In the genomic region with DNA sequence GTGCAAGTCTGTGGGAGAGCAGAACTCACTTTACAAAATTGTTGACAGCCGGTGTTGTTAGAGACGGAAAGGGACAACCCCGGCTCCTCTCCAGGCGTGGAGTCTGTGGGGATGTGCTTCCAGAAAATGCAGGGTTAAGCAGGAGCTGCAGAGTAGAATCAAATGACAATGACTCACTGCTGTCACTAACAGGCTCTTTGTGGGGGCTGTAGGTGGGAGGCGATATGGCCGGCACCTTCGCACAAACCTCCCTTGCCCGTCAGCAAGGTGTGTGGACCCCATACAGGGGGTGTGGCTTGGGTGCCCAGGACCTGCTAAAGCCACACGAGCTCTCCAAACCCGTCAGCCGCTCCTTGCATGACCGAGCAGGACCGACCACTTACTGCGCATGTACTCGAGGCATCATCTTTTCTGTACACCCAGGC, we compare ENCODE assay signal across 9 cellular contexts. TPM values are rescaled to one million over a fixed set of nuclear protein-coding genes. Genes with fewer than 3 reads are reported as not detected.
DNase-seq lines count a peak whose midpoint lies in the region; ATAC-seq and TF ChIP-seq lines count a peak whose summit lies in the region.
"Had no signal": no experiment of that assay in that cellular context is flagged by ENCODE, and none has a peak within 500 bp of the region (broad histone marks: within the 10 kb centered on the region; RNA-seq: fewer than 3 reads in every experiment).

No MANE protein-coding gene starts in this region.

- H3K36me3 ChIP-seq in esophagus squamous epithelium (peaks cover 0 to 78% (median 2%) of the 10 kb centered on the region in 3 donors), mucosa of descending colon (ENCODE audit: low read depth) (no peaks in the 10 kb centered on the region), tibial artery (peaks cover 19 to 81% (median 50%) of the 10 kb centered on the region in 3 donors)

- TF ChIP-seq POLR2A in esophagus squamous epithelium (IDR thresholded peaks at IDR 0.05) = no peak

- H3K27me3 ChIP-seq in esophagus squamous epithelium (no peaks in the 10 kb centered on the region), tibial artery (no peaks in the 10 kb centered on the region)

- no peaks in the 10 kb centered on the region for H3K27me3 Mint-ChIP-seq in naive thymus-derived CD8-positive, alpha-beta T cell

- 41 to 57% methylated on average over 5 of the region's 15 CpGs for WGBS in esophagus squamous epithelium, 2 donors

- ATAC-seq in mucosa of descending colon (peak; percentile 7), GM21717 (IDR thresholded peaks at IDR 0.05; ENCODE audit: unreplicated experiment) (no peak)
- no peak for ATAC-seq in naive thymus-derived CD8-positive, alpha-beta T cell

- no peaks in the 10 kb centered on the region for H3K9me3 ChIP-seq in esophagus squamous epithelium
- no peaks in the 10 kb centered on the region for H3K9me3 ChIP-seq in mucosa of descending colon
- H3K9me3 ChIP-seq in tibial artery = no peaks in the 10 kb centered on the region

- H3K27ac ChIP-seq in esophagus squamous epithelium (peak overlapping the region in 3 of 4 donors; percentile 62 to 84 (median 77)), tibial artery (peak overlapping the region; percentile 58 to 68)

- peaks cover 12 to 40% (median 34%) of the 10 kb centered on the region in 4 donors for H3K4me1 Mint-ChIP-seq in naive thymus-derived CD8-positive, alpha-beta T cell

- H3K4me1 ChIP-seq in esophagus squamous epithelium (peaks cover 27 to 66% (median 40%) of the 10 kb centered on the region in 3 donors), mucosa of descending colon (ENCODE audit: low read depth) (peaks cover 56% of the 10 kb centered on the region), tibial artery (peaks cover 0 to 66% (median 53%) of the 10 kb centered on the region in 4 donors)

- peak overlapping the region in 2 of 10 donors; percentile 8 to 31 for H3K27ac Mint-ChIP-seq in naive thymus-derived CD8-positive, alpha-beta T cell

- TF ChIP-seq CTCF in esophagus squamous epithelium (IDR thresholded peaks at IDR 0.05) = no peak
- TF ChIP-seq CTCF in mucosa of descending colon (IDR thresholded peaks at IDR 0.05) = no peak
- no peak for TF ChIP-seq CTCF in tibial artery (IDR thresholded peaks at IDR 0.05)

- peak; percentile 52 for DNase-seq in NCI-H2227 treated with DMSO at 0.1 percent for 48 hours (lab: John Stamatoyannopoulos, UW)
- no peak for DNase-seq in esophagus squamous epithelium (lab: John Stamatoyannopoulos, UW)
- DNase-seq in mucosa of descending colon = peak in 1 of 3 donors; percentile 62
- no peak for DNase-seq in tibial artery
- DNase-seq in dermis blood vessel endothelial cell = no peak
- no peak for DNase-seq in DMS153 (lab: John Stamatoyannopoulos, UW)
- DNase-seq in naive thymus-derived CD8-positive, alpha-beta T cell = no peak
- DNase-seq: NCI-H345 had no signal

- peaks cover 0 to 47% (median 2%) of the 10 kb centered on the region in 3 donors for H3K36me3 Mint-ChIP-seq in naive thymus-derived CD8-positive, alpha-beta T cell

- H3K9me3 Mint-ChIP-seq in naive thymus-derived CD8-positive, alpha-beta T cell = no peaks in the 10 kb centered on the region

- no peak overlapping the region for H3K4me3 Mint-ChIP-seq in naive thymus-derived CD8-positive, alpha-beta T cell

- POLR2A ChIA-PET in naive thymus-derived CD8-positive, alpha-beta T cell (lab: Charles Lee) = no interaction called here

- intact Hi-C loops in esophagus squamous epithelium (cut with DNase I) (no loop called here), mucosa of descending colon (cut with DNase I, micrococcal nuclease) (no loop called here), tibial artery (cut with DNase I; ENCODE audit: low total_unique reads) (no loop called here)

- peak overlapping the region in 1 of 4 donors; percentile 30 for H3K4me3 ChIP-seq in esophagus squamous epithelium
- H3K4me3 ChIP-seq in mucosa of descending colon = peak overlapping the region; percentile 6
- no peak overlapping the region for H3K4me3 ChIP-seq in tibial artery

RNA-seq across cellular contexts. Expression of gene PDK2, which starts 5.8 kb away (rescaled TPM):
- total RNA-seq in esophagus squamous epithelium (10 to 100 TPM in 3 of 4 donors, 1 to 10 TPM in 1; 5.2 to 20.2 (median 12.8) TPM), mucosa of descending colon (10 to 100 TPM; 51.0 to 91.6 (median 72.6) TPM), dermis blood vessel endothelial cell (12.3 and 20.8 TPM in 2 replicates)
- 10 to 100 TPM; 44.4 to 45.3 TPM for total RNA-seq in naive thymus-derived CD8-positive, alpha-beta T cell
- 10 to 100 TPM; 27.9 to 47.4 (median 40.4) TPM for polyA plus RNA-seq in naive thymus-derived CD8-positive, alpha-beta T cell

RNA-seq across cellular contexts. Expression of gene SAMD14, which starts 29.0 kb away (rescaled TPM):
- total RNA-seq in esophagus squamous epithelium = under 1 TPM in 1 of 4 donors, not detected in 3; 0.57 TPM
- 1 to 10 TPM in 2 of 3 donors, under 1 TPM in 1; 0.52 to 2.6 (median 1.2) TPM for total RNA-seq in mucosa of descending colon
- 5.1 and 5.8 TPM in 2 replicates for total RNA-seq in dermis blood vessel endothelial cell
- total RNA-seq in naive thymus-derived CD8-positive, alpha-beta T cell = under 1 TPM in 1 of 2 experiments, not detected in 1; 0.30 TPM
- not detected for polyA plus RNA-seq in naive thymus-derived CD8-positive, alpha-beta T cell

RNA-seq across cellular contexts. Expression of gene ITGA3, which starts 45.0 kb away (rescaled TPM):
- total RNA-seq in esophagus squamous epithelium = 10 to 100 TPM; 44.4 to 86.3 (median 77.0) TPM
- 100 to 1,000 TPM; 108 to 170 (median 108) TPM for total RNA-seq in mucosa of descending colon
- total RNA-seq in dermis blood vessel endothelial cell = 116 and 190 TPM in 2 replicates
- 1 to 10 TPM; 8.0 to 8.5 TPM for total RNA-seq in naive thymus-derived CD8-positive, alpha-beta T cell
- polyA plus RNA-seq in naive thymus-derived CD8-positive, alpha-beta T cell = 1 to 10 TPM in 2 of 3 donors, under 1 TPM in 1; 0.40 to 1.5 (median 1.4) TPM

RNA-seq across cellular contexts. Expression of gene PPP1R9B, which starts 49.5 kb away (rescaled TPM):
- 10 to 100 TPM; 24.9 to 35.9 (median 28.2) TPM for total RNA-seq in esophagus squamous epithelium
- 10 to 100 TPM; 27.3 to 47.5 (median 33.1) TPM for total RNA-seq in mucosa of descending colon
- 35.2 and 45.8 TPM in 2 replicates for total RNA-seq in dermis blood vessel endothelial cell
- total RNA-seq in naive thymus-derived CD8-positive, alpha-beta T cell = 10 to 100 TPM; 82.8 to 83.6 TPM
- polyA plus RNA-seq in naive thymus-derived CD8-positive, alpha-beta T cell = under 1 TPM; 0.29 to 0.84 (median 0.67) TPM

Comparison
In these comparisons a context has a peak if more than half of its experiments do, and no peak if none do; other contexts are left out.
1. RNA of gene ITGA3, which starts 45.0 kb away (total RNA-seq): 116 to 190 TPM in dermis blood vessel endothelial cell, 108 to 170 TPM in mucosa of descending colon and 44.4 to 86.3 TPM in esophagus squamous epithelium; 8.0 to 8.5 TPM in naive thymus-derived CD8-positive, alpha-beta T cell; every median in the first group is over 4 times any median in the second.